4 cellular contexts compared by ENCODE assay signal in the genomic region with DNA sequence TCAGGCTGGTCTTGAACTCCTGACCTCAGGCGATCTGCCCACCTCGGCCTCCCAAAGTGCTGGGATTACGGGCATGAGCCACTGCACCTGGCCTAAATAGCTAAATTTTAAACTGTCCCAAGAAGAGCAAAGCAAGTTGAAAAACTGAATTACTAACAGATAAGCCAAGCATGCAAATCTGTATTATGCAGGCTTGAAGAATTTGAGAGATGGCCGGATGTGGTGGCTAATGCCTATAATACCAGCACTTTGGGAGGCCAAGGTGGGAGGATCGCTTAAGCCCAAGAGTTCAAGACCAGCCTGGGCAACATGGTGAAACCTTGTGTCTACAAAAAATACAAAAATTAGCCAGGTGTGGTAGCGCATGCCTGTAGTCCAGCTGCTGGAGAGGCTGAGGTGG. TPM values are rescaled to one million over a fixed set of nuclear protein-coding genes. Genes with fewer than 3 reads are reported as not detected.
"Had no signal": no experiment of that assay in that cellular context is flagged by ENCODE, and none has a peak within 500 bp of the region (broad histone marks: within the 10 kb centered on the region; RNA-seq: fewer than 3 reads in every experiment).

No MANE protein-coding gene starts in this region.

RNA-seq across cellular contexts. Expression of a gene that starts 24.2 kb away (rescaled TPM):
- total RNA-seq: Right ventricle myocardium inferior, Right ventricle myocardium superior, RPMI7951, SJSA1 had no signal
